16 cellular contexts compared by ENCODE assay signal in genomic region chr11:82862379-82862778, GRCh38. TPM values are rescaled to one million over a fixed set of nuclear protein-coding genes. Genes with fewer than 3 reads are reported as not detected.
DNase-seq lines count a peak whose midpoint lies in the region; ATAC-seq, FAIRE-seq and TF ChIP-seq lines count a peak whose summit lies in the region.
"Had no signal": no experiment of that assay in that cellular context is flagged by ENCODE, and none has a peak within 500 bp of the region (broad histone marks: within the 10 kb centered on the region; RNA-seq: fewer than 3 reads in every experiment).

No MANE protein-coding gene starts in this region.

- no peaks in the 10 kb centered on the region for H3K27me3 ChIP-seq in KMS-11 (ENCODE audit: insufficient read depth, low read depth)
- no peaks in the 10 kb centered on the region for H3K27me3 ChIP-seq in Panc1 (ENCODE audit: control insufficient read depth, insufficient read depth, low read length)
- H3K27me3 ChIP-seq in K562 (ENCODE audit: control insufficient read depth in 2 of 2, insufficient read depth in 2 of 2, low read length in 2 of 2), result no peaks in the 10 kb centered on the region
- no peaks in the 10 kb centered on the region for H3K27me3 ChIP-seq in SJCRH30
- no peaks in the 10 kb centered on the region for H3K27me3 ChIP-seq in vagina
- H3K27me3 ChIP-seq in ascending aorta, result no peaks in the 10 kb centered on the region

- H3K4me2 ChIP-seq in KMS-11 (peak overlapping the region; percentile 47), K562 (ENCODE audit: insufficient read depth, low read length) (no peak overlapping the region)

- H3K36me3 ChIP-seq in KMS-11 (ENCODE audit: insufficient read depth), result no peaks in the 10 kb centered on the region
- no peaks in the 10 kb centered on the region for H3K36me3 ChIP-seq in Panc1 (ENCODE audit: control insufficient read depth, insufficient read depth, low read length)
- no peaks in the 10 kb centered on the region for H3K36me3 ChIP-seq in K562 (ENCODE audit: control insufficient read depth, insufficient read depth, low read length)
- H3K36me3 ChIP-seq in SJCRH30, result no peaks in the 10 kb centered on the region
- H3K36me3 ChIP-seq in vagina, result no peaks in the 10 kb centered on the region
- no peaks in the 10 kb centered on the region for H3K36me3 ChIP-seq in ascending aorta

- intact Hi-C loops in Panc1 (cut with micrococcal nuclease; ENCODE audit: unreplicated experiment) (no loop called here), K562 (cut with micrococcal nuclease) (loop anchor here (5.0 kb wide), 1 partner anchor 70 kb away; no protein-coding TSS in a partner anchor), vagina (cut with DNase I) (loop anchor here (5.0 kb wide), 1 partner anchor 140 kb away; no protein-coding TSS in a partner anchor), ascending aorta (cut with DNase I) (no loop called here)

- H3K27ac ChIP-seq in KMS-11 (no peak overlapping the region), Panc1 (ENCODE audit: low read length) (peak overlapping the region; percentile 45; the same call in 1 of the 2 replicates), K562 (ENCODE audit: extremely low read depth, low read depth, low read length) (no peak overlapping the region), SJCRH30 (no peak overlapping the region), vagina (no peak overlapping the region), ascending aorta (no peak overlapping the region)

- CTCF ChIA-PET in Panc1 (lab: Charles Lee), result no interaction called here
- CTCF ChIA-PET in K562 (lab: Yijun Ruan, JAX; ENCODE audit: low intra/inter-chr PET ratio), result interaction anchor here (0.7 kb wide), 1 partner anchor 144 kb away, joined by 3 read pairs; no protein-coding TSS in a partner anchor

- BruUV-seq in Panc1 (replicated peaks; lab: Mats Ljungman, UMichigan), result no TSS peak
- BruUV-seq in K562 (replicated peaks; lab: Mats Ljungman, UMichigan), result no TSS peak

- H2AFZ ChIP-seq in KMS-11 (ENCODE audit: low read depth), result no peak overlapping the region
- no peak overlapping the region for H2AFZ ChIP-seq in K562 (ENCODE audit: low read depth, low read length)

- H3K4me3 ChIP-seq in KMS-11 (IDR thresholded peaks at IDR 0.05; ENCODE audit: insufficient read depth, low read depth, low read length), result no peak overlapping the region
- no peak overlapping the region for H3K4me3 ChIP-seq in Panc1 (ENCODE audit: low read depth in 2 of 2, low read length in 2 of 2)
- H3K4me3 ChIP-seq in K562, result no peak overlapping the region
- H3K4me3 ChIP-seq in SJCRH30, result no peak overlapping the region
- no peak overlapping the region for H3K4me3 ChIP-seq in vagina
- H3K4me3 ChIP-seq in ascending aorta, result no peak overlapping the region

- H3K9ac ChIP-seq in KMS-11 (no peak overlapping the region), K562 (ENCODE audit: insufficient read depth in 1 of 2, low read depth in 2 of 2, low read length in 2 of 2) (no peak overlapping the region)

- no peak for DNase-seq in Panc1 (ENCODE audit: low read depth, low spot score)
- no peak for DNase-seq in K562 (ENCODE audit: extremely low read depth in 1 of 4, low spot score in 3 of 4)
- no peak for DNase-seq in SJCRH30
- DNase-seq in vagina (ENCODE audit: extremely low spot score in 2 of 2), result no peak
- DNase-seq in ascending aorta (ENCODE audit: low spot score in 2 of 2), result no peak
- DNase-seq: C1 segment of cervical spinal cord; Calu3; CD4-positive, alpha-beta memory T cell; COR-L47; DMS53; DMS79 treated with DMSO at 0.1 percent for 48 hours; GF-D8; GOT3; H7; HFFc6 had no signal

- no peak for FAIRE-seq in K562 (lab: Jason Lieb, UNC)

- no peak for TF ChIP-seq EP300 in K562 (IDR thresholded peaks at IDR 0.05; ENCODE audit: low read length)

- TF ChIP-seq POLR2A in K562 (conservative IDR thresholded peaks at IDR 0.05) (no peak), vagina (IDR thresholded peaks at IDR 0.05) (no peak)

- H3K79me2 ChIP-seq in KMS-11 (ENCODE audit: insufficient read depth, low read depth), result no peaks in the 10 kb centered on the region
- no peaks in the 10 kb centered on the region for H3K79me2 ChIP-seq in K562 (ENCODE audit: control insufficient read depth, insufficient read depth, low read length)

- ATAC-seq in Panc1, result no peak
- peak; percentile 68 for ATAC-seq in K562

- POLR2A ChIA-PET in Panc1 (lab: Charles Lee), result no interaction called here
- POLR2A ChIA-PET in K562 (lab: Yijun Ruan, JAX), result interaction anchor here (0.9 kb wide), 1 partner anchor 141 kb away, joined by 3 read pairs; no protein-coding TSS in a partner anchor

- in situ Hi-C loops in Panc1 (cut with HindIII; ENCODE audit: low pct_unique_long_range_greater_than_20kb, low sequenced_read_pairs), result no loop called here
- in situ Hi-C loops in K562 (cut with MboI), result loop anchor here (25.0 kb wide), 1 partner anchor 950 kb away; no protein-coding TSS in a partner anchor

- TF ChIP-seq CTCF in KMS-11 (conservative IDR thresholded peaks at IDR 0.05; ENCODE audit: low read depth, low read length) (no peak), Panc1 (IDR thresholded peaks at IDR 0.05) (no peak), K562 (IDR thresholded peaks at IDR 0.05 in 2 of 3, conservative IDR thresholded peaks at IDR 0.05 in 1 of 3; ENCODE audit: insufficient read depth in 2 of 3, low read depth in 1 of 3, low read length in 3 of 3) (no peak), vagina (IDR thresholded peaks at IDR 0.05) (no peak), ascending aorta (IDR thresholded peaks at IDR 0.05) (no peak)

- no peaks in the 10 kb centered on the region for H3K9me1 ChIP-seq in K562 (ENCODE audit: control insufficient read depth, insufficient read depth, low read length)

- 9% methylated on average over 2 of the region's 2 CpGs for WGBS in K562 (ENCODE audit: insufficient coverage, low coverage, missing lambda C conversion rate)

- H4K20me1 ChIP-seq in KMS-11 (ENCODE audit: insufficient read depth), result no peaks in the 10 kb centered on the region
- H4K20me1 ChIP-seq in K562 (replicated peaks; ENCODE audit: control insufficient read depth, insufficient read depth, low read length), result no peaks in the 10 kb centered on the region; the same call in 1 of the 2 replicates

- H3K4me1 ChIP-seq in KMS-11 (ENCODE audit: low read depth, poor library complexity, severe bottlenecking) (peaks cover 37% of the 10 kb centered on the region), Panc1 (ENCODE audit: control insufficient read depth, insufficient read depth, low read length) (peaks cover 42% of the 10 kb centered on the region), K562 (replicated peaks in 1 of 2; ENCODE audit: control insufficient read depth in 2 of 2, insufficient read depth in 2 of 2, low read length in 2 of 2) (peaks cover 0 to 2% of the 10 kb centered on the region in 2 experiments; a peak in 2 of 5 replicates), SJCRH30 (peaks cover 9% of the 10 kb centered on the region; the same call in 1 of the 2 replicates), vagina (peaks cover 22% of the 10 kb centered on the region), ascending aorta (peaks cover 0 to 5% of the 10 kb centered on the region in 2 donors)

- TF ChIP-seq RAD21 in K562 (CRISPR knock-in tag; conservative IDR thresholded peaks at IDR 0.05 in 1 of 2, IDR thresholded peaks at IDR 0.05 in 1 of 2), result no peak

- no peaks in the 10 kb centered on the region for H3K9me3 ChIP-seq in Panc1 (ENCODE audit: control insufficient read depth, insufficient read depth, low read depth, low read length)
- no peaks in the 10 kb centered on the region for H3K9me3 ChIP-seq in K562 (replicated peaks; ENCODE audit: control insufficient read depth, insufficient read depth, low read depth, low read length)
- H3K9me3 ChIP-seq in SJCRH30 (replicated peaks), result no peaks in the 10 kb centered on the region; the same call in 1 of the 2 replicates
- no peaks in the 10 kb centered on the region for H3K9me3 ChIP-seq in vagina
- H3K9me3 ChIP-seq in ascending aorta, result no peaks in the 10 kb centered on the region

RNA-seq across cellular contexts. Expression of gene PRCP, which starts 37.9 kb away (rescaled TPM):
- total RNA-seq in Panc1 (2021; ENCODE audit: unreplicated experiment), result 57.0 TPM
- 43.6 TPM for polyA plus RNA-seq in Panc1 (2012; ENCODE audit: insufficient read length)
- total RNA-seq in K562 (2011; cell fraction: chromatin; rRNA removed; ENCODE audit: low replicate concordance), result 22.7 and 29.7 TPM in 2 replicates
- 29.9 and 32.9 TPM in 2 replicates for total RNA-seq in K562 (2011; cell fraction: nucleolus; rRNA removed)
- 38.2 and 50.3 TPM in 2 replicates for total RNA-seq in K562 (2011; cell fraction: nucleoplasm; rRNA removed)
- total RNA-seq in K562 (2014; rRNA removed), result 9.5 and 14.4 TPM in 2 replicates
- total RNA-seq in K562 (2014; rRNA removed; fragmentation: Illumina TruSeq; extraction: Trizol), result 23.2 and 25.3 TPM in 2 replicates
- total RNA-seq in K562 (2015; rRNA removed; fragmentation: Illumina TruSeq; extraction: Trizol), result 20.5 and 20.8 TPM in 2 replicates
- total RNA-seq in K562 (2021), result 21.2 and 23.2 TPM in 2 replicates
- 39.7 and 43.1 TPM in 2 replicates for polyA plus RNA-seq in K562 (2011; rRNA removed)
- polyA plus RNA-seq in K562 (2011; cell fraction: cytosol; rRNA removed), result 18.0 and 35.3 TPM in 2 replicates
- 8.1 and 13.7 TPM in 2 replicates for polyA plus RNA-seq in K562 (2011; cell fraction: nucleus; rRNA removed)
- polyA plus RNA-seq in K562 (2012), result 20.7 and 28.3 TPM in 2 replicates
- 22.5 and 28.1 TPM in 2 replicates for polyA plus RNA-seq in K562 (2014; fragmentation: Illumina TruSeq; extraction: Trizol)
- polyA plus RNA-seq in K562 (2014; fragmentation: Nextera tagmentation; extraction: Ambion mirVana), result 10 to 100 TPM; 28.5 to 34.9 TPM
- polyA plus RNA-seq in K562 (2014; rRNA removed), result 16.7 and 17.3 TPM in 2 replicates
- polyA minus RNA-seq in K562 (2011; rRNA and poly(A)+ RNA removed), result 42.3 and 48.9 TPM in 2 replicates
- 19.0 and 20.6 TPM in 2 replicates for polyA minus RNA-seq in K562 (2011; cell fraction: cytosol; rRNA and poly(A)+ RNA removed)
- 6.9 and 12.4 TPM in 2 replicates for polyA minus RNA-seq in K562 (2011; cell fraction: nucleus; rRNA and poly(A)+ RNA removed)
- 65.8 and 72.1 TPM in 2 replicates for total RNA-seq in SJCRH30 (2014; rRNA removed; shearing (Covaris generic))
- 79.3 TPM for total RNA-seq in vagina
- 151 TPM for total RNA-seq in ascending aorta

RNA-seq across cellular contexts. Expression of gene DDIAS, which starts 39.2 kb away (rescaled TPM):
- total RNA-seq in Panc1 (2021; ENCODE audit: unreplicated experiment), result 22.9 TPM
- 5.9 TPM for polyA plus RNA-seq in Panc1 (2012; ENCODE audit: insufficient read length)
- total RNA-seq in K562 (2011; cell fraction: chromatin; rRNA removed; ENCODE audit: low replicate concordance), result 5.5 and 14.6 TPM in 2 replicates
- total RNA-seq in K562 (2011; cell fraction: nucleolus; rRNA removed), result 3.8 and 5.8 TPM in 2 replicates
- 6.6 and 9.5 TPM in 2 replicates for total RNA-seq in K562 (2011; cell fraction: nucleoplasm; rRNA removed)
- total RNA-seq in K562 (2014; rRNA removed), result 9.4 and 13.8 TPM in 2 replicates
- total RNA-seq in K562 (2014; rRNA removed; fragmentation: Illumina TruSeq; extraction: Trizol), result 22.6 and 23.3 TPM in 2 replicates
- 21.1 and 23.7 TPM in 2 replicates for total RNA-seq in K562 (2015; rRNA removed; fragmentation: Illumina TruSeq; extraction: Trizol)
- 15.4 and 17.6 TPM in 2 replicates for total RNA-seq in K562 (2021)
- 21.3 and 23.7 TPM in 2 replicates for polyA plus RNA-seq in K562 (2011; rRNA removed)
- 7.2 and 10.6 TPM in 2 replicates for polyA plus RNA-seq in K562 (2011; cell fraction: cytosol; rRNA removed)
- polyA plus RNA-seq in K562 (2011; cell fraction: nucleus; rRNA removed), result 9.6 and 12.2 TPM in 2 replicates
- 8.9 and 15.6 TPM in 2 replicates for polyA plus RNA-seq in K562 (2012)
- 19.4 and 27.2 TPM in 2 replicates for polyA plus RNA-seq in K562 (2014; fragmentation: Illumina TruSeq; extraction: Trizol)
- 10 to 100 TPM; 11.8 to 23.9 TPM for polyA plus RNA-seq in K562 (2014; fragmentation: Nextera tagmentation; extraction: Ambion mirVana)
- polyA plus RNA-seq in K562 (2014; rRNA removed), result 11.1 and 14.9 TPM in 2 replicates
- polyA minus RNA-seq in K562 (2011; rRNA and poly(A)+ RNA removed), result 16.9 and 18.8 TPM in 2 replicates
- 5.6 and 7.8 TPM in 2 replicates for polyA minus RNA-seq in K562 (2011; cell fraction: cytosol; rRNA and poly(A)+ RNA removed)
- polyA minus RNA-seq in K562 (2011; cell fraction: nucleus; rRNA and poly(A)+ RNA removed), result 5.5 and 9.6 TPM in 2 replicates
- total RNA-seq in SJCRH30 (2014; rRNA removed; shearing (Covaris generic)), result 56.7 and 58.7 TPM in 2 replicates
- 1.5 TPM for total RNA-seq in vagina
- 0.11 TPM for total RNA-seq in ascending aorta

Comparison
In these comparisons a context has a peak if more than half of its experiments do, and no peak if none do; other contexts are left out.
1. intact Hi-C loops: an anchor here in K562 (5.0 kb wide) and vagina (5.0 kb wide); none called in Panc1 and ascending aorta.